1 cellular context compared by ENCODE assay signal in genomic region chr12:76032043-76032981, GRCh38.
TF ChIP-seq lines count a peak whose summit lies in the region.

No MANE protein-coding gene starts in this region.

TF ChIP-seq in K562, 482 proteins besides CTCF, POLR2A, EP300 and RAD21 (continued from another document):
- TF ChIP-seq, protein P1, sequence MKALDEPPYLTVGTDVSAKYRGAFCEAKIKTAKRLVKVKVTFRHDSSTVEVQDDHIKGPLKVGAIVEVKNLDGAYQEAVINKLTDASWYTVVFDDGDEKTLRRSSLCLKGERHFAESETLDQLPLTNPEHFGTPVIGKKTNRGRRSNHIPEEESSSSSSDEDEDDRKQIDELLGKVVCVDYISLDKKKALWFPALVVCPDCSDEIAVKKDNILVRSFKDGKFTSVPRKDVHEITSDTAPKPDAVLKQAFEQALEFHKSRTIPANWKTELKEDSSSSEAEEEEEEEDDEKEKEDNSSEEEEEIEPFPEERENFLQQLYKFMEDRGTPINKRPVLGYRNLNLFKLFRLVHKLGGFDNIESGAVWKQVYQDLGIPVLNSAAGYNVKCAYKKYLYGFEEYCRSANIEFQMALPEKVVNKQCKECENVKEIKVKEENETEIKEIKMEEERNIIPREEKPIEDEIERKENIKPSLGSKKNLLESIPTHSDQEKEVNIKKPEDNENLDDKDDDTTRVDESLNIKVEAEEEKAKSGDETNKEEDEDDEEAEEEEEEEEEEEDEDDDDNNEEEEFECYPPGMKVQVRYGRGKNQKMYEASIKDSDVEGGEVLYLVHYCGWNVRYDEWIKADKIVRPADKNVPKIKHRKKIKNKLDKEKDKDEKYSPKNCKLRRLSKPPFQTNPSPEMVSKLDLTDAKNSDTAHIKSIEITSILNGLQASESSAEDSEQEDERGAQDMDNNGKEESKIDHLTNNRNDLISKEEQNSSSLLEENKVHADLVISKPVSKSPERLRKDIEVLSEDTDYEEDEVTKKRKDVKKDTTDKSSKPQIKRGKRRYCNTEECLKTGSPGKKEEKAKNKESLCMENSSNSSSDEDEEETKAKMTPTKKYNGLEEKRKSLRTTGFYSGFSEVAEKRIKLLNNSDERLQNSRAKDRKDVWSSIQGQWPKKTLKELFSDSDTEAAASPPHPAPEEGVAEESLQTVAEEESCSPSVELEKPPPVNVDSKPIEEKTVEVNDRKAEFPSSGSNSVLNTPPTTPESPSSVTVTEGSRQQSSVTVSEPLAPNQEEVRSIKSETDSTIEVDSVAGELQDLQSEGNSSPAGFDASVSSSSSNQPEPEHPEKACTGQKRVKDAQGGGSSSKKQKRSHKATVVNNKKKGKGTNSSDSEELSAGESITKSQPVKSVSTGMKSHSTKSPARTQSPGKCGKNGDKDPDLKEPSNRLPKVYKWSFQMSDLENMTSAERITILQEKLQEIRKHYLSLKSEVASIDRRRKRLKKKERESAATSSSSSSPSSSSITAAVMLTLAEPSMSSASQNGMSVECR (CRISPR knock-in tag; IDR thresholded peaks at IDR 0.05) = 0 out of 2 replicates have a peak, but pooled peaks have one; percentile 11
- no peak for TF ChIP-seq NFE2L1 (tag; IDR thresholded peaks at IDR 0.05; ENCODE audit: borderline replicate concordance, low read depth)
- no peak for TF ChIP-seq ZNF140 (CRISPR knock-in tag; IDR thresholded peaks at IDR 0.05)
- no peak for TF ChIP-seq PHB (CRISPR knock-in tag; IDR thresholded peaks at IDR 0.05)
- TF ChIP-seq ZSCAN32 (CRISPR knock-in tag; IDR thresholded peaks at IDR 0.05) = no peak
- TF ChIP-seq RBM34 (IDR thresholded peaks at IDR 0.05; ENCODE audit: borderline replicate concordance, insufficient read depth, low read length) = no peak
- TF ChIP-seq, protein P2, sequence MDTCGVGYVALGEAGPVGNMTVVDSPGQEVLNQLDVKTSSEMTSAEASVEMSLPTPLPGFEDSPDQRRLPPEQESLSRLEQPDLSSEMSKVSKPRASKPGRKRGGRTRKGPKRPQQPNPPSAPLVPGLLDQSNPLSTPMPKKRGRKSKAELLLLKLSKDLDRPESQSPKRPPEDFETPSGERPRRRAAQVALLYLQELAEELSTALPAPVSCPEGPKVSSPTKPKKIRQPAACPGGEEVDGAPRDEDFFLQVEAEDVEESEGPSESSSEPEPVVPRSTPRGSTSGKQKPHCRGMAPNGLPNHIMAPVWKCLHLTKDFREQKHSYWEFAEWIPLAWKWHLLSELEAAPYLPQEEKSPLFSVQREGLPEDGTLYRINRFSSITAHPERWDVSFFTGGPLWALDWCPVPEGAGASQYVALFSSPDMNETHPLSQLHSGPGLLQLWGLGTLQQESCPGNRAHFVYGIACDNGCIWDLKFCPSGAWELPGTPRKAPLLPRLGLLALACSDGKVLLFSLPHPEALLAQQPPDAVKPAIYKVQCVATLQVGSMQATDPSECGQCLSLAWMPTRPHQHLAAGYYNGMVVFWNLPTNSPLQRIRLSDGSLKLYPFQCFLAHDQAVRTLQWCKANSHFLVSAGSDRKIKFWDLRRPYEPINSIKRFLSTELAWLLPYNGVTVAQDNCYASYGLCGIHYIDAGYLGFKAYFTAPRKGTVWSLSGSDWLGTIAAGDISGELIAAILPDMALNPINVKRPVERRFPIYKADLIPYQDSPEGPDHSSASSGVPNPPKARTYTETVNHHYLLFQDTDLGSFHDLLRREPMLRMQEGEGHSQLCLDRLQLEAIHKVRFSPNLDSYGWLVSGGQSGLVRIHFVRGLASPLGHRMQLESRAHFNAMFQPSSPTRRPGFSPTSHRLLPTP (IDR thresholded peaks at IDR 0.05; ENCODE audit: borderline replicate concordance, extremely low read depth, insufficient read length) = no peak
- no peak for TF ChIP-seq SREBF1 (IDR thresholded peaks at IDR 0.05; ENCODE audit: borderline replicate concordance, low read depth, low read length)
- TF ChIP-seq ZNF77 (CRISPR knock-in tag; IDR thresholded peaks at IDR 0.05) = no peak
- no peak for TF ChIP-seq CHAMP1 (IDR thresholded peaks at IDR 0.05)
- TF ChIP-seq, protein P3, sequence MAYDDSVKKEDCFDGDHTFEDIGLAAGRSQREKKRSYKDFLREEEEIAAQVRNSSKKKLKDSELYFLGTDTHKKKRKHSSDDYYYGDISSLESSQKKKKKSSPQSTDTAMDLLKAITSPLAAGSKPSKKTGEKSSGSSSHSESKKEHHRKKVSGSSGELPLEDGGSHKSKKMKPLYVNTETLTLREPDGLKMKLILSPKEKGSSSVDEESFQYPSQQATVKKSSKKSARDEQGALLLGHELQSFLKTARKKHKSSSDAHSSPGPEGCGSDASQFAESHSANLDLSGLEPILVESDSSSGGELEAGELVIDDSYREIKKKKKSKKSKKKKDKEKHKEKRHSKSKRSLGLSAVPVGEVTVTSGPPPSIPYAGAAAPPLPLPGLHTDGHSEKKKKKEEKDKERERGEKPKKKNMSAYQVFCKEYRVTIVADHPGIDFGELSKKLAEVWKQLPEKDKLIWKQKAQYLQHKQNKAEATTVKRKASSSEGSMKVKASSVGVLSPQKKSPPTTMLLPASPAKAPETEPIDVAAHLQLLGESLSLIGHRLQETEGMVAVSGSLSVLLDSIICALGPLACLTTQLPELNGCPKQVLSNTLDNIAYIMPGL (CRISPR knock-in tag; IDR thresholded peaks at IDR 0.05) = no peak
- TF ChIP-seq BHLHE40 (IDR thresholded peaks at IDR 0.05; ENCODE audit: low read length) = no peak
- TF ChIP-seq ZNF766 (CRISPR knock-in tag; conservative IDR thresholded peaks at IDR 0.05) = peak; percentile 61; the same call in 1 of the 2 replicates
- TF ChIP-seq MIER1 (IDR thresholded peaks at IDR 0.05; ENCODE audit: low read depth) = no peak
- TF ChIP-seq, protein P4, sequence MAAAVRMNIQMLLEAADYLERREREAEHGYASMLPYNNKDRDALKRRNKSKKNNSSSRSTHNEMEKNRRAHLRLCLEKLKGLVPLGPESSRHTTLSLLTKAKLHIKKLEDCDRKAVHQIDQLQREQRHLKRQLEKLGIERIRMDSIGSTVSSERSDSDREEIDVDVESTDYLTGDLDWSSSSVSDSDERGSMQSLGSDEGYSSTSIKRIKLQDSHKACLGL (CRISPR knock-in tag; IDR thresholded peaks at IDR 0.05; ENCODE audit: borderline replicate concordance, poor library complexity, severe bottlenecking) = no peak
- TF ChIP-seq CCNT2 (IDR thresholded peaks at IDR 0.05; ENCODE audit: borderline replicate concordance, extremely low read depth, insufficient read length, low read depth, low read length) = no peak
- TF ChIP-seq NCOA6 (IDR thresholded peaks at IDR 0.05) = 0 out of 2 replicates have a peak, but pooled peaks have one; percentile 9
- no peak for TF ChIP-seq TOE1 (IDR thresholded peaks at IDR 0.05; ENCODE audit: borderline replicate concordance)
- no peak for TF ChIP-seq TOE1 (CRISPR knock-in tag; IDR thresholded peaks at IDR 0.05; ENCODE audit: borderline replicate concordance, low read depth)
- 0 out of 2 replicates have a peak, but pooled peaks have one; percentile 47 for TF ChIP-seq GTF2E2 (tag; IDR thresholded peaks at IDR 0.05)
- TF ChIP-seq, protein P5, sequence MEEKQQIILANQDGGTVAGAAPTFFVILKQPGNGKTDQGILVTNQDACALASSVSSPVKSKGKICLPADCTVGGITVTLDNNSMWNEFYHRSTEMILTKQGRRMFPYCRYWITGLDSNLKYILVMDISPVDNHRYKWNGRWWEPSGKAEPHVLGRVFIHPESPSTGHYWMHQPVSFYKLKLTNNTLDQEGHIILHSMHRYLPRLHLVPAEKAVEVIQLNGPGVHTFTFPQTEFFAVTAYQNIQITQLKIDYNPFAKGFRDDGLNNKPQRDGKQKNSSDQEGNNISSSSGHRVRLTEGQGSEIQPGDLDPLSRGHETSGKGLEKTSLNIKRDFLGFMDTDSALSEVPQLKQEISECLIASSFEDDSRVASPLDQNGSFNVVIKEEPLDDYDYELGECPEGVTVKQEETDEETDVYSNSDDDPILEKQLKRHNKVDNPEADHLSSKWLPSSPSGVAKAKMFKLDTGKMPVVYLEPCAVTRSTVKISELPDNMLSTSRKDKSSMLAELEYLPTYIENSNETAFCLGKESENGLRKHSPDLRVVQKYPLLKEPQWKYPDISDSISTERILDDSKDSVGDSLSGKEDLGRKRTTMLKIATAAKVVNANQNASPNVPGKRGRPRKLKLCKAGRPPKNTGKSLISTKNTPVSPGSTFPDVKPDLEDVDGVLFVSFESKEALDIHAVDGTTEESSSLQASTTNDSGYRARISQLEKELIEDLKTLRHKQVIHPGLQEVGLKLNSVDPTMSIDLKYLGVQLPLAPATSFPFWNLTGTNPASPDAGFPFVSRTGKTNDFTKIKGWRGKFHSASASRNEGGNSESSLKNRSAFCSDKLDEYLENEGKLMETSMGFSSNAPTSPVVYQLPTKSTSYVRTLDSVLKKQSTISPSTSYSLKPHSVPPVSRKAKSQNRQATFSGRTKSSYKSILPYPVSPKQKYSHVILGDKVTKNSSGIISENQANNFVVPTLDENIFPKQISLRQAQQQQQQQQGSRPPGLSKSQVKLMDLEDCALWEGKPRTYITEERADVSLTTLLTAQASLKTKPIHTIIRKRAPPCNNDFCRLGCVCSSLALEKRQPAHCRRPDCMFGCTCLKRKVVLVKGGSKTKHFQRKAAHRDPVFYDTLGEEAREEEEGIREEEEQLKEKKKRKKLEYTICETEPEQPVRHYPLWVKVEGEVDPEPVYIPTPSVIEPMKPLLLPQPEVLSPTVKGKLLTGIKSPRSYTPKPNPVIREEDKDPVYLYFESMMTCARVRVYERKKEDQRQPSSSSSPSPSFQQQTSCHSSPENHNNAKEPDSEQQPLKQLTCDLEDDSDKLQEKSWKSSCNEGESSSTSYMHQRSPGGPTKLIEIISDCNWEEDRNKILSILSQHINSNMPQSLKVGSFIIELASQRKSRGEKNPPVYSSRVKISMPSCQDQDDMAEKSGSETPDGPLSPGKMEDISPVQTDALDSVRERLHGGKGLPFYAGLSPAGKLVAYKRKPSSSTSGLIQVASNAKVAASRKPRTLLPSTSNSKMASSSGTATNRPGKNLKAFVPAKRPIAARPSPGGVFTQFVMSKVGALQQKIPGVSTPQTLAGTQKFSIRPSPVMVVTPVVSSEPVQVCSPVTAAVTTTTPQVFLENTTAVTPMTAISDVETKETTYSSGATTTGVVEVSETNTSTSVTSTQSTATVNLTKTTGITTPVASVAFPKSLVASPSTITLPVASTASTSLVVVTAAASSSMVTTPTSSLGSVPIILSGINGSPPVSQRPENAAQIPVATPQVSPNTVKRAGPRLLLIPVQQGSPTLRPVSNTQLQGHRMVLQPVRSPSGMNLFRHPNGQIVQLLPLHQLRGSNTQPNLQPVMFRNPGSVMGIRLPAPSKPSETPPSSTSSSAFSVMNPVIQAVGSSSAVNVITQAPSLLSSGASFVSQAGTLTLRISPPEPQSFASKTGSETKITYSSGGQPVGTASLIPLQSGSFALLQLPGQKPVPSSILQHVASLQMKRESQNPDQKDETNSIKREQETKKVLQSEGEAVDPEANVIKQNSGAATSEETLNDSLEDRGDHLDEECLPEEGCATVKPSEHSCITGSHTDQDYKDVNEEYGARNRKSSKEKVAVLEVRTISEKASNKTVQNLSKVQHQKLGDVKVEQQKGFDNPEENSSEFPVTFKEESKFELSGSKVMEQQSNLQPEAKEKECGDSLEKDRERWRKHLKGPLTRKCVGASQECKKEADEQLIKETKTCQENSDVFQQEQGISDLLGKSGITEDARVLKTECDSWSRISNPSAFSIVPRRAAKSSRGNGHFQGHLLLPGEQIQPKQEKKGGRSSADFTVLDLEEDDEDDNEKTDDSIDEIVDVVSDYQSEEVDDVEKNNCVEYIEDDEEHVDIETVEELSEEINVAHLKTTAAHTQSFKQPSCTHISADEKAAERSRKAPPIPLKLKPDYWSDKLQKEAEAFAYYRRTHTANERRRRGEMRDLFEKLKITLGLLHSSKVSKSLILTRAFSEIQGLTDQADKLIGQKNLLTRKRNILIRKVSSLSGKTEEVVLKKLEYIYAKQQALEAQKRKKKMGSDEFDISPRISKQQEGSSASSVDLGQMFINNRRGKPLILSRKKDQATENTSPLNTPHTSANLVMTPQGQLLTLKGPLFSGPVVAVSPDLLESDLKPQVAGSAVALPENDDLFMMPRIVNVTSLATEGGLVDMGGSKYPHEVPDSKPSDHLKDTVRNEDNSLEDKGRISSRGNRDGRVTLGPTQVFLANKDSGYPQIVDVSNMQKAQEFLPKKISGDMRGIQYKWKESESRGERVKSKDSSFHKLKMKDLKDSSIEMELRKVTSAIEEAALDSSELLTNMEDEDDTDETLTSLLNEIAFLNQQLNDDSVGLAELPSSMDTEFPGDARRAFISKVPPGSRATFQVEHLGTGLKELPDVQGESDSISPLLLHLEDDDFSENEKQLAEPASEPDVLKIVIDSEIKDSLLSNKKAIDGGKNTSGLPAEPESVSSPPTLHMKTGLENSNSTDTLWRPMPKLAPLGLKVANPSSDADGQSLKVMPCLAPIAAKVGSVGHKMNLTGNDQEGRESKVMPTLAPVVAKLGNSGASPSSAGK (IDR thresholded peaks at IDR 0.05) = peak; percentile 56
- no peak for TF ChIP-seq NCOA2 (IDR thresholded peaks at IDR 0.05; ENCODE audit: partially characterized antibody in 2 of 2)
- no peak for TF ChIP-seq FOXJ2 (tag; IDR thresholded peaks at IDR 0.05)
- TF ChIP-seq HNRNPK (IDR thresholded peaks at IDR 0.05; ENCODE audit: low read depth, low read length, poor library complexity, severe bottlenecking) = no peak
- no peak for TF ChIP-seq KLF1 (tag; IDR thresholded peaks at IDR 0.05)
- peak; percentile 60; the same call in 1 of the 2 replicates for TF ChIP-seq CHD2 (IDR thresholded peaks at IDR 0.05; ENCODE audit: low read depth, low read length)
- TF ChIP-seq ZNF121 (CRISPR knock-in tag; conservative IDR thresholded peaks at IDR 0.05) = no peak
- no peak for TF ChIP-seq IRF2 (CRISPR knock-in tag; IDR thresholded peaks at IDR 0.05)
- no peak for TF ChIP-seq KAT2B (IDR thresholded peaks at IDR 0.05; ENCODE audit: low read depth, low read length)
- no peak for TF ChIP-seq SLC30A9 (CRISPR knock-in tag; IDR thresholded peaks at IDR 0.05)
- no peak for TF ChIP-seq TBP (optimal IDR thresholded peaks at IDR 0.05; ENCODE audit: low read depth, low read length)
